Comparison of ENCODE assay signal across 25 cellular contexts in genomic region chr17:73878923-73879322, GRCh38.
"Had no signal": no experiment of that assay in that cellular context is flagged by ENCODE, and none has a peak within 500 bp of the region (broad histone marks: within the 10 kb centered on the region; RNA-seq: fewer than 3 reads in every experiment).

No MANE protein-coding gene starts in this region.

- H3K9me3 Mint-ChIP-seq: dendritic cell treated with granulocyte-macrophage colony-stimulating factor and Interleukin-4, amounts not matched to agents 40 ng/mL and 50 ng/mL, for 4 days; effector memory CD8-positive, alpha-beta T cell; endodermal cell had no signal

- DNase-seq: colonic mucosa; cortex of kidney; dermis blood vessel endothelial cell; dorsolateral prefrontal cortex; effector CD4-positive, alpha-beta T cell; effector CD8-positive, alpha-beta T cell; effector memory CD4-positive, alpha-beta T cell; effector memory CD8-positive, alpha-beta T cell; endodermal cell; erythroblast; esophagus squamous epithelium; foreskin fibroblast; foreskin keratinocyte; foreskin melanocyte; gastrocnemius medialis; glutamatergic neuron; head of caudate nucleus; heart left ventricle; heart right ventricle had no signal

- H3K4me1 Mint-ChIP-seq: endodermal cell had no signal

- H3K9me3 ChIP-seq: colonic mucosa, esophagus muscularis mucosa, esophagus squamous epithelium, gastrocnemius medialis, gastroesophageal sphincter, heart left ventricle, heart right ventricle had no signal

- H3K4me3 ChIP-seq: colonic mucosa, coronary artery, dorsolateral prefrontal cortex, esophagus muscularis mucosa, esophagus squamous epithelium, gastrocnemius medialis, gastroesophageal sphincter, heart left ventricle, heart right ventricle had no signal

- H3K4me1 ChIP-seq: colonic mucosa, esophagus muscularis mucosa, foreskin keratinocyte, gastrocnemius medialis, gastroesophageal sphincter, heart right ventricle had no signal

- H3K27ac ChIP-seq: colonic mucosa, coronary artery, dorsolateral prefrontal cortex, epithelial cell of prostate, esophagus muscularis mucosa, esophagus squamous epithelium, foreskin keratinocyte, gastrocnemius medialis, gastroesophageal sphincter, heart left ventricle, heart right ventricle had no signal

- H3K4me3 Mint-ChIP-seq: dendritic cell treated with granulocyte-macrophage colony-stimulating factor and Interleukin-4, amounts not matched to agents 40 ng/mL and 50 ng/mL, for 4 days; effector memory CD8-positive, alpha-beta T cell; endodermal cell had no signal

- ATAC-seq: effector memory CD8-positive, alpha-beta T cell; esophagus mucosa; foreskin keratinocyte; gastrocnemius medialis; gastroesophageal sphincter; heart left ventricle; heart right ventricle had no signal

- H3K36me3 ChIP-seq: colonic mucosa, esophagus muscularis mucosa, esophagus squamous epithelium, gastrocnemius medialis, gastroesophageal sphincter, heart left ventricle, heart right ventricle had no signal

- H3K27ac Mint-ChIP-seq: dendritic cell treated with granulocyte-macrophage colony-stimulating factor and Interleukin-4, amounts not matched to agents 40 ng/mL and 50 ng/mL, for 4 days; effector memory CD8-positive, alpha-beta T cell; endodermal cell had no signal

- H3K27me3 ChIP-seq: colonic mucosa, foreskin keratinocyte, gastrocnemius medialis had no signal
